1 cellular context compared by ENCODE assay signal in genomic region chr7:876077-876971, GRCh38.
A peak's percentile ranks its signal among the peaks of the same experiment; 100 is the strongest.
TF ChIP-seq lines count a peak whose summit lies in the region.

A gene with protein sequence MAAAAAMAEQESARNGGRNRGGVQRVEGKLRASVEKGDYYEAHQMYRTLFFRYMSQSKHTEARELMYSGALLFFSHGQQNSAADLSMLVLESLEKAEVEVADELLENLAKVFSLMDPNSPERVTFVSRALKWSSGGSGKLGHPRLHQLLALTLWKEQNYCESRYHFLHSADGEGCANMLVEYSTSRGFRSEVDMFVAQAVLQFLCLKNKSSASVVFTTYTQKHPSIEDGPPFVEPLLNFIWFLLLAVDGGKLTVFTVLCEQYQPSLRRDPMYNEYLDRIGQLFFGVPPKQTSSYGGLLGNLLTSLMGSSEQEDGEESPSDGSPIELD (plus strand): TSS chr7:876554. CDS start chr7:876646, 92 bp downstream.

TF ChIP-seq in HepG2, 621 proteins besides CTCF, POLR2A, EP300 and RAD21 (continued from another document and continues in another):
- TF ChIP-seq XRCC5 (optimal IDR thresholded peaks at IDR 0.05; ENCODE audit: low read length), result no peak
- peak; percentile 71 for TF ChIP-seq ZNF407 (CRISPR knock-in tag; IDR thresholded peaks at IDR 0.05; ENCODE audit: not compliant biosample characterization)
- no peak for TF ChIP-seq KDM5A (IDR thresholded peaks at IDR 0.05; ENCODE audit: borderline replicate concordance, low read length)
- no peak for TF ChIP-seq HMGA1 (CRISPR knock-in tag; conservative IDR thresholded peaks at IDR 0.05)
- no peak for TF ChIP-seq EED (CRISPR knock-in tag; IDR thresholded peaks at IDR 0.05)
- TF ChIP-seq MXD4 (CRISPR knock-in tag; IDR thresholded peaks at IDR 0.05), result peak; percentile 91
- TF ChIP-seq, protein P1, sequence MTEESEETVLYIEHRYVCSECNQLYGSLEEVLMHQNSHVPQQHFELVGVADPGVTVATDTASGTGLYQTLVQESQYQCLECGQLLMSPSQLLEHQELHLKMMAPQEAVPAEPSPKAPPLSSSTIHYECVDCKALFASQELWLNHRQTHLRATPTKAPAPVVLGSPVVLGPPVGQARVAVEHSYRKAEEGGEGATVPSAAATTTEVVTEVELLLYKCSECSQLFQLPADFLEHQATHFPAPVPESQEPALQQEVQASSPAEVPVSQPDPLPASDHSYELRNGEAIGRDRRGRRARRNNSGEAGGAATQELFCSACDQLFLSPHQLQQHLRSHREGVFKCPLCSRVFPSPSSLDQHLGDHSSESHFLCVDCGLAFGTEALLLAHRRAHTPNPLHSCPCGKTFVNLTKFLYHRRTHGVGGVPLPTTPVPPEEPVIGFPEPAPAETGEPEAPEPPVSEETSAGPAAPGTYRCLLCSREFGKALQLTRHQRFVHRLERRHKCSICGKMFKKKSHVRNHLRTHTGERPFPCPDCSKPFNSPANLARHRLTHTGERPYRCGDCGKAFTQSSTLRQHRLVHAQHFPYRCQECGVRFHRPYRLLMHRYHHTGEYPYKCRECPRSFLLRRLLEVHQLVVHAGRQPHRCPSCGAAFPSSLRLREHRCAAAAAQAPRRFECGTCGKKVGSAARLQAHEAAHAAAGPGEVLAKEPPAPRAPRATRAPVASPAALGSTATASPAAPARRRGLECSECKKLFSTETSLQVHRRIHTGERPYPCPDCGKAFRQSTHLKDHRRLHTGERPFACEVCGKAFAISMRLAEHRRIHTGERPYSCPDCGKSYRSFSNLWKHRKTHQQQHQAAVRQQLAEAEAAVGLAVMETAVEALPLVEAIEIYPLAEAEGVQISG (CRISPR knock-in tag; IDR thresholded peaks at IDR 0.05), result peak; percentile 81
- TF ChIP-seq ZNF253 (CRISPR knock-in tag; IDR thresholded peaks at IDR 0.05; ENCODE audit: borderline replicate concordance), result no peak
- no peak for TF ChIP-seq CBX2 (IDR thresholded peaks at IDR 0.05; ENCODE audit: low read depth, low read length)
- TF ChIP-seq CBX2 (CRISPR knock-in tag; IDR thresholded peaks at IDR 0.05; ENCODE audit: low read depth), result no peak
- 0 out of 2 replicates have a peak, but pooled peaks have one; percentile 17 for TF ChIP-seq ZNF441 (CRISPR knock-in tag; IDR thresholded peaks at IDR 0.05; ENCODE audit: borderline replicate concordance)
- TF ChIP-seq ZMYM2 (CRISPR knock-in tag; IDR thresholded peaks at IDR 0.05), result no peak
- no peak for TF ChIP-seq NR2F2 (IDR thresholded peaks at IDR 0.05; ENCODE audit: borderline replicate concordance, low read depth)
- 0 out of 2 replicates have a peak, but pooled peaks have one; percentile 28 for TF ChIP-seq ZNF205 (CRISPR knock-in tag; IDR thresholded peaks at IDR 0.05)
- TF ChIP-seq SP1 (IDR thresholded peaks at IDR 0.05), result no peak
- peak; percentile 98 for TF ChIP-seq SP1 (CRISPR knock-in tag; IDR thresholded peaks at IDR 0.05)
- 0 out of 2 replicates have a peak, but pooled peaks have one; percentile 34 for TF ChIP-seq CERS6 (CRISPR knock-in tag; IDR thresholded peaks at IDR 0.05)
- TF ChIP-seq ZNF12 (CRISPR knock-in tag; IDR thresholded peaks at IDR 0.05), result no peak
- TF ChIP-seq ZNF382 (CRISPR knock-in tag; IDR thresholded peaks at IDR 0.05; ENCODE audit: borderline replicate concordance), result no peak
- TF ChIP-seq ZMYM4 (CRISPR knock-in tag; IDR thresholded peaks at IDR 0.05), result peak; percentile 95
- TF ChIP-seq THRA (CRISPR knock-in tag; IDR thresholded peaks at IDR 0.05; ENCODE audit: borderline replicate concordance), result no peak
- TF ChIP-seq, protein P2, sequence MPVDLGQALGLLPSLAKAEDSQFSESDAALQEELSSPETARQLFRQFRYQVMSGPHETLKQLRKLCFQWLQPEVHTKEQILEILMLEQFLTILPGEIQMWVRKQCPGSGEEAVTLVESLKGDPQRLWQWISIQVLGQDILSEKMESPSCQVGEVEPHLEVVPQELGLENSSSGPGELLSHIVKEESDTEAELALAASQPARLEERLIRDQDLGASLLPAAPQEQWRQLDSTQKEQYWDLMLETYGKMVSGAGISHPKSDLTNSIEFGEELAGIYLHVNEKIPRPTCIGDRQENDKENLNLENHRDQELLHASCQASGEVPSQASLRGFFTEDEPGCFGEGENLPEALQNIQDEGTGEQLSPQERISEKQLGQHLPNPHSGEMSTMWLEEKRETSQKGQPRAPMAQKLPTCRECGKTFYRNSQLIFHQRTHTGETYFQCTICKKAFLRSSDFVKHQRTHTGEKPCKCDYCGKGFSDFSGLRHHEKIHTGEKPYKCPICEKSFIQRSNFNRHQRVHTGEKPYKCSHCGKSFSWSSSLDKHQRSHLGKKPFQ (CRISPR knock-in tag; IDR thresholded peaks at IDR 0.05; ENCODE audit: insufficient replicate concordance), result no peak
- TF ChIP-seq ZNF790 (CRISPR knock-in tag; IDR thresholded peaks at IDR 0.05; ENCODE audit: borderline replicate concordance), result no peak
- TF ChIP-seq PBX2 (CRISPR knock-in tag; IDR thresholded peaks at IDR 0.05), result peak; percentile 44; the same call in 1 of the 2 replicates
- peak; percentile 95 for TF ChIP-seq TFE3 (CRISPR knock-in tag; IDR thresholded peaks at IDR 0.05)
- TF ChIP-seq MAF1 (CRISPR knock-in tag; IDR thresholded peaks at IDR 0.05; ENCODE audit: borderline replicate concordance), result no peak; the same call in 1 of the 2 replicates
- TF ChIP-seq, protein P3, sequence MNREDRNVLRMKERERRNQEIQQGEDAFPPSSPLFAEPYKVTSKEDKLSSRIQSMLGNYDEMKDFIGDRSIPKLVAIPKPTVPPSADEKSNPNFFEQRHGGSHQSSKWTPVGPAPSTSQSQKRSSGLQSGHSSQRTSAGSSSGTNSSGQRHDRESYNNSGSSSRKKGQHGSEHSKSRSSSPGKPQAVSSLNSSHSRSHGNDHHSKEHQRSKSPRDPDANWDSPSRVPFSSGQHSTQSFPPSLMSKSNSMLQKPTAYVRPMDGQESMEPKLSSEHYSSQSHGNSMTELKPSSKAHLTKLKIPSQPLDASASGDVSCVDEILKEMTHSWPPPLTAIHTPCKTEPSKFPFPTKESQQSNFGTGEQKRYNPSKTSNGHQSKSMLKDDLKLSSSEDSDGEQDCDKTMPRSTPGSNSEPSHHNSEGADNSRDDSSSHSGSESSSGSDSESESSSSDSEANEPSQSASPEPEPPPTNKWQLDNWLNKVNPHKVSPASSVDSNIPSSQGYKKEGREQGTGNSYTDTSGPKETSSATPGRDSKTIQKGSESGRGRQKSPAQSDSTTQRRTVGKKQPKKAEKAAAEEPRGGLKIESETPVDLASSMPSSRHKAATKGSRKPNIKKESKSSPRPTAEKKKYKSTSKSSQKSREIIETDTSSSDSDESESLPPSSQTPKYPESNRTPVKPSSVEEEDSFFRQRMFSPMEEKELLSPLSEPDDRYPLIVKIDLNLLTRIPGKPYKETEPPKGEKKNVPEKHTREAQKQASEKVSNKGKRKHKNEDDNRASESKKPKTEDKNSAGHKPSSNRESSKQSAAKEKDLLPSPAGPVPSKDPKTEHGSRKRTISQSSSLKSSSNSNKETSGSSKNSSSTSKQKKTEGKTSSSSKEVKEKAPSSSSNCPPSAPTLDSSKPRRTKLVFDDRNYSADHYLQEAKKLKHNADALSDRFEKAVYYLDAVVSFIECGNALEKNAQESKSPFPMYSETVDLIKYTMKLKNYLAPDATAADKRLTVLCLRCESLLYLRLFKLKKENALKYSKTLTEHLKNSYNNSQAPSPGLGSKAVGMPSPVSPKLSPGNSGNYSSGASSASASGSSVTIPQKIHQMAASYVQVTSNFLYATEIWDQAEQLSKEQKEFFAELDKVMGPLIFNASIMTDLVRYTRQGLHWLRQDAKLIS (CRISPR knock-in tag; IDR thresholded peaks at IDR 0.05), result no peak
- no peak for TF ChIP-seq RELA (CRISPR knock-in tag; IDR thresholded peaks at IDR 0.05)
- no peak for TF ChIP-seq STAG1 (CRISPR knock-in tag; IDR thresholded peaks at IDR 0.05)
- TF ChIP-seq SMYD3 (CRISPR knock-in tag; IDR thresholded peaks at IDR 0.05), result no peak
- no peak for TF ChIP-seq MAFK (conservative IDR thresholded peaks at IDR 0.05 in 1 of 2, IDR thresholded peaks at IDR 0.05 in 1 of 2; ENCODE audit: low read length in 2 of 2)
- no peak for TF ChIP-seq ZMYM3 (CRISPR knock-in tag; IDR thresholded peaks at IDR 0.05)
- TF ChIP-seq ZNF331 (CRISPR knock-in tag; IDR thresholded peaks at IDR 0.05), result peak; percentile 64
